1 cellular context compared by ENCODE assay signal in the genomic region with DNA sequence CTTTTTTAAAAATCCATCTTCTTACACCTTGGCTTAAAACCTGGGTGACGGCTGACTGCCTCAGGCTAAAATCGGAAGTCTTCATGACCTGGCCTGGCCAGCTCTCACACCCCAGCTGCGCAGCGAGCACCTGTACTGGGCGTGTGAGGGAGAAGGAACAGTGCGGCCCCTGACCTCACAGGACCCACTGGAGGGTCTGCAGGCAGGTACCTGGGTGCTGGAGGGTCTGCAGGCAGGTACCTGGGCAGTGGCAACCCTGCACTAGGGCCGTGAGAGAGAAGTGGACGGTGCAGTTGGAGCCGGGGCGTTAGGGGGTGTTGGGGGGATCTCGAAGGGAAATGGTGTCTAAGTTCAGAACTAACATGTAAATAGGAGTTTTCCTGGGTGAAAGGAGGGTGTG.
TF ChIP-seq lines count a peak whose summit lies in the region.

No MANE protein-coding gene starts in this region.

TF ChIP-seq in HepG2, 621 proteins besides CTCF, POLR2A, EP300 and RAD21:
- TF ChIP-seq, protein P1, sequence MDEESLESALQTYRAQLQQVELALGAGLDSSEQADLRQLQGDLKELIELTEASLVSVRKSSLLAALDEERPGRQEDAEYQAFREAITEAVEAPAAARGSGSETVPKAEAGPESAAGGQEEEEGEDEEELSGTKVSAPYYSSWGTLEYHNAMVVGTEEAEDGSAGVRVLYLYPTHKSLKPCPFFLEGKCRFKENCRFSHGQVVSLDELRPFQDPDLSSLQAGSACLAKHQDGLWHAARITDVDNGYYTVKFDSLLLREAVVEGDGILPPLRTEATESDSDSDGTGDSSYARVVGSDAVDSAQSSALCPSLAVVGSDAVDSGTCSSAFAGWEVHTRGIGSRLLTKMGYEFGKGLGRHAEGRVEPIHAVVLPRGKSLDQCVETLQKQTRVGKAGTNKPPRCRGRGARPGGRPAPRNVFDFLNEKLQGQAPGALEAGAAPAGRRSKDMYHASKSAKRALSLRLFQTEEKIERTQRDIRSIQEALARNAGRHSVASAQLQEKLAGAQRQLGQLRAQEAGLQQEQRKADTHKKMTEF (CRISPR knock-in tag; IDR thresholded peaks at IDR 0.05) = no peak
- TF ChIP-seq ZNF670 (CRISPR knock-in tag; IDR thresholded peaks at IDR 0.05; ENCODE audit: borderline replicate concordance) = no peak
- no peak for TF ChIP-seq MEIS1 (CRISPR knock-in tag; IDR thresholded peaks at IDR 0.05; ENCODE audit: borderline replicate concordance)
- peak; percentile 39 for TF ChIP-seq RBM22 (optimal IDR thresholded peaks at IDR 0.05; ENCODE audit: low read length)
- TF ChIP-seq AGO2 (optimal IDR thresholded peaks at IDR 0.05; ENCODE audit: low read depth, low read length) = peak; percentile 79
- TF ChIP-seq, protein P2, sequence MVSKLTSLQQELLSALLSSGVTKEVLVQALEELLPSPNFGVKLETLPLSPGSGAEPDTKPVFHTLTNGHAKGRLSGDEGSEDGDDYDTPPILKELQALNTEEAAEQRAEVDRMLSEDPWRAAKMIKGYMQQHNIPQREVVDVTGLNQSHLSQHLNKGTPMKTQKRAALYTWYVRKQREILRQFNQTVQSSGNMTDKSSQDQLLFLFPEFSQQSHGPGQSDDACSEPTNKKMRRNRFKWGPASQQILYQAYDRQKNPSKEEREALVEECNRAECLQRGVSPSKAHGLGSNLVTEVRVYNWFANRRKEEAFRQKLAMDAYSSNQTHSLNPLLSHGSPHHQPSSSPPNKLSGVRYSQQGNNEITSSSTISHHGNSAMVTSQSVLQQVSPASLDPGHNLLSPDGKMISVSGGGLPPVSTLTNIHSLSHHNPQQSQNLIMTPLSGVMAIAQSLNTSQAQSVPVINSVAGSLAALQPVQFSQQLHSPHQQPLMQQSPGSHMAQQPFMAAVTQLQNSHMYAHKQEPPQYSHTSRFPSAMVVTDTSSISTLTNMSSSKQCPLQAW (CRISPR knock-in tag; IDR thresholded peaks at IDR 0.05) = no peak
